1 cellular context compared by ENCODE assay signal in genomic region chr5:10599113-10599512, GRCh38.
A peak's percentile ranks its signal among the peaks of the same experiment; 100 is the strongest.
TF ChIP-seq lines count a peak whose summit lies in the region.

No MANE protein-coding gene starts in this region.

TF ChIP-seq in GM12878, 131 proteins besides CTCF, POLR2A, EP300 and RAD21:
- TF ChIP-seq ZBTB40 (IDR thresholded peaks at IDR 0.05; ENCODE audit: borderline replicate concordance) = peak; percentile 67
- no peak for TF ChIP-seq PAX5 (IDR thresholded peaks at IDR 0.05; ENCODE audit: borderline replicate concordance, low read depth, low read length)
